1 cellular context compared by ENCODE assay signal in the genomic region with DNA sequence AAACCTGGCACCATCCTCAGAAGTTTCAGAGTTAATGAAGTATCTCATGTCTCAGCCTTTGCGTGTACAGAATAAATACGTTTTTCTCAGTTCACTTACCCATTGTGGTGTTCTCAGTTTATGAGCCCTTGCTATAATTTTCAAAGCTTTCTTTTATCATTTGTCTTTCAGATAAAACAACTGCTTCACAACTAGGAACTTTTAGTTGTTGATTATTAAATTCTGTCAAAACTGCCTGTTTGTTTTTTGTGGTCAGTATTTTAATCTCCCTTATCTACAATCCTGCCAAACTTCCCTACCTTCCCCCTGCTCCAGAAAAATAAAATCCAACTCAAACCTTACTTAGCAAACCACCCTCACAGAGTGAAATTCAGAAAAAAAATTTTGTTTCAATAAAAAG.
TF ChIP-seq lines count a peak whose summit lies in the region.

No MANE protein-coding gene starts in this region.

TF ChIP-seq in GM23338, 12 proteins besides CTCF, POLR2A, EP300 and RAD21 (continued from another document):
- TF ChIP-seq ZNF462 (CRISPR knock-in tag; IDR thresholded peaks at IDR 0.05) (no peak), ZNF114 (CRISPR knock-in tag; IDR thresholded peaks at IDR 0.05) (no peak), NANOG (IDR thresholded peaks at IDR 0.05; ENCODE audit: borderline replicate concordance) (no peak), JUNB (IDR thresholded peaks at IDR 0.05; ENCODE audit: unreplicated experiment) (no peak), EZH2phosphoT487 (IDR thresholded peaks at IDR 0.05; ENCODE audit: unreplicated experiment) (no peak), STAT1 (IDR thresholded peaks at IDR 0.05; ENCODE audit: unreplicated experiment) (no peak), POLR2AphosphoS5 (IDR thresholded peaks at IDR 0.05; ENCODE audit: low read depth) (no peak), ZNF331 (CRISPR knock-in tag; IDR thresholded peaks at IDR 0.05; ENCODE audit: low read depth) (no peak), EZH2 (IDR thresholded peaks at IDR 0.05; ENCODE audit: low read depth, unreplicated experiment) (no peak)
- TF ChIP-seq, protein P1, sequence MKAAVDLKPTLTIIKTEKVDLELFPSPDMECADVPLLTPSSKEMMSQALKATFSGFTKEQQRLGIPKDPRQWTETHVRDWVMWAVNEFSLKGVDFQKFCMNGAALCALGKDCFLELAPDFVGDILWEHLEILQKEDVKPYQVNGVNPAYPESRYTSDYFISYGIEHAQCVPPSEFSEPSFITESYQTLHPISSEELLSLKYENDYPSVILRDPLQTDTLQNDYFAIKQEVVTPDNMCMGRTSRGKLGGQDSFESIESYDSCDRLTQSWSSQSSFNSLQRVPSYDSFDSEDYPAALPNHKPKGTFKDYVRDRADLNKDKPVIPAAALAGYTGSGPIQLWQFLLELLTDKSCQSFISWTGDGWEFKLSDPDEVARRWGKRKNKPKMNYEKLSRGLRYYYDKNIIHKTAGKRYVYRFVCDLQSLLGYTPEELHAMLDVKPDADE (IDR thresholded peaks at IDR 0.05): no peak
- TF ChIP-seq, protein P2, sequence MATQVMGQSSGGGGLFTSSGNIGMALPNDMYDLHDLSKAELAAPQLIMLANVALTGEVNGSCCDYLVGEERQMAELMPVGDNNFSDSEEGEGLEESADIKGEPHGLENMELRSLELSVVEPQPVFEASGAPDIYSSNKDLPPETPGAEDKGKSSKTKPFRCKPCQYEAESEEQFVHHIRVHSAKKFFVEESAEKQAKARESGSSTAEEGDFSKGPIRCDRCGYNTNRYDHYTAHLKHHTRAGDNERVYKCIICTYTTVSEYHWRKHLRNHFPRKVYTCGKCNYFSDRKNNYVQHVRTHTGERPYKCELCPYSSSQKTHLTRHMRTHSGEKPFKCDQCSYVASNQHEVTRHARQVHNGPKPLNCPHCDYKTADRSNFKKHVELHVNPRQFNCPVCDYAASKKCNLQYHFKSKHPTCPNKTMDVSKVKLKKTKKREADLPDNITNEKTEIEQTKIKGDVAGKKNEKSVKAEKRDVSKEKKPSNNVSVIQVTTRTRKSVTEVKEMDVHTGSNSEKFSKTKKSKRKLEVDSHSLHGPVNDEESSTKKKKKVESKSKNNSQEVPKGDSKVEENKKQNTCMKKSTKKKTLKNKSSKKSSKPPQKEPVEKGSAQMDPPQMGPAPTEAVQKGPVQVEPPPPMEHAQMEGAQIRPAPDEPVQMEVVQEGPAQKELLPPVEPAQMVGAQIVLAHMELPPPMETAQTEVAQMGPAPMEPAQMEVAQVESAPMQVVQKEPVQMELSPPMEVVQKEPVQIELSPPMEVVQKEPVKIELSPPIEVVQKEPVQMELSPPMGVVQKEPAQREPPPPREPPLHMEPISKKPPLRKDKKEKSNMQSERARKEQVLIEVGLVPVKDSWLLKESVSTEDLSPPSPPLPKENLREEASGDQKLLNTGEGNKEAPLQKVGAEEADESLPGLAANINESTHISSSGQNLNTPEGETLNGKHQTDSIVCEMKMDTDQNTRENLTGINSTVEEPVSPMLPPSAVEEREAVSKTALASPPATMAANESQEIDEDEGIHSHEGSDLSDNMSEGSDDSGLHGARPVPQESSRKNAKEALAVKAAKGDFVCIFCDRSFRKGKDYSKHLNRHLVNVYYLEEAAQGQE (IDR thresholded peaks at IDR 0.05; ENCODE audit: unreplicated experiment): no peak
TF ChIP-seq in GM23338: peak in this region for 0.
